ENCODE assay signal across 1 cellular context in genomic region chr1:67686272-67687197, GRCh38.
TF ChIP-seq lines count a peak whose summit lies in the region.

No MANE protein-coding gene starts in this region.

TF ChIP-seq in HepG2, 621 proteins besides CTCF, POLR2A, EP300 and RAD21 (continued from another document and continues in another):
- TF ChIP-seq, protein P1, sequence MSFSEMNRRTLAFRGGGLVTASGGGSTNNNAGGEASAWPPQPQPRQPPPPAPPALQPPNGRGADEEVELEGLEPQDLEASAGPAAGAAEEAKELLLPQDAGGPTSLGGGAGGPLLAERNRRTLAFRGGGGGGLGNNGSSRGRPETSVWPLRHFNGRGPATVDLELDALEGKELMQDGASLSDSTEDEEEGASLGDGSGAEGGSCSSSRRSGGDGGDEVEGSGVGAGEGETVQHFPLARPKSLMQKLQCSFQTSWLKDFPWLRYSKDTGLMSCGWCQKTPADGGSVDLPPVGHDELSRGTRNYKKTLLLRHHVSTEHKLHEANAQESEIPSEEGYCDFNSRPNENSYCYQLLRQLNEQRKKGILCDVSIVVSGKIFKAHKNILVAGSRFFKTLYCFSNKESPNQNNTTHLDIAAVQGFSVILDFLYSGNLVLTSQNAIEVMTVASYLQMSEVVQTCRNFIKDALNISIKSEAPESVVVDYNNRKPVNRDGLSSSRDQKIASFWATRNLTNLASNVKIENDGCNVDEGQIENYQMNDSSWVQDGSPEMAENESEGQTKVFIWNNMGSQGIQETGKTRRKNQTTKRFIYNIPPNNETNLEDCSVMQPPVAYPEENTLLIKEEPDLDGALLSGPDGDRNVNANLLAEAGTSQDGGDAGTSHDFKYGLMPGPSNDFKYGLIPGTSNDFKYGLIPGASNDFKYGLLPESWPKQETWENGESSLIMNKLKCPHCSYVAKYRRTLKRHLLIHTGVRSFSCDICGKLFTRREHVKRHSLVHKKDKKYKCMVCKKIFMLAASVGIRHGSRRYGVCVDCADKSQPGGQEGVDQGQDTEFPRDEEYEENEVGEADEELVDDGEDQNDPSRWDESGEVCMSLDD (CRISPR knock-in tag; IDR thresholded peaks at IDR 0.05; ENCODE audit: borderline replicate concordance), result no peak
- TF ChIP-seq ZNF274 (CRISPR knock-in tag; IDR thresholded peaks at IDR 0.05) (0 out of 2 replicates have a peak, but pooled peaks have one; percentile 17), ZBTB38 (CRISPR knock-in tag; IDR thresholded peaks at IDR 0.05) (0 out of 2 replicates have a peak, but pooled peaks have one; percentile 48), SAFB2 (CRISPR knock-in tag; IDR thresholded peaks at IDR 0.05; ENCODE audit: borderline replicate concordance, low read depth) (0 out of 2 replicates have a peak, but pooled peaks have one; percentile 27), ATF7 (IDR thresholded peaks at IDR 0.05) (no peak), ATF7 (CRISPR knock-in tag; IDR thresholded peaks at IDR 0.05) (0 out of 2 replicates have a peak, but pooled peaks have one; percentile 20), ZNF430 (CRISPR knock-in tag; IDR thresholded peaks at IDR 0.05) (peak; percentile 75; the same call in 1 of the 2 replicates), JUND (CRISPR knock-in tag; IDR thresholded peaks at IDR 0.05) (peak; percentile 32; the same call in 1 of the 2 replicates), AHR (CRISPR knock-in tag; IDR thresholded peaks at IDR 0.05) (no peak), ZNF12 (CRISPR knock-in tag; IDR thresholded peaks at IDR 0.05) (0 out of 2 replicates have a peak, but pooled peaks have one; percentile 11), ZNF230 (CRISPR knock-in tag; IDR thresholded peaks at IDR 0.05) (no peak), TCF7 (IDR thresholded peaks at IDR 0.05; ENCODE audit: low read depth) (no peak), ZIK1 (CRISPR knock-in tag; IDR thresholded peaks at IDR 0.05; ENCODE audit: borderline replicate concordance, low read depth) (no peak), SIN3A (IDR thresholded peaks at IDR 0.05; ENCODE audit: borderline replicate concordance, low read depth, low read length) (no peak), CHCHD3 (CRISPR knock-in tag; IDR thresholded peaks at IDR 0.05) (no peak), TRIM22 (IDR thresholded peaks at IDR 0.05) (no peak), PAX8 (CRISPR knock-in tag; IDR thresholded peaks at IDR 0.05; ENCODE audit: borderline replicate concordance) (no peak), GATAD1 (CRISPR knock-in tag; IDR thresholded peaks at IDR 0.05) (peak; percentile 28; the same call in 1 of the 2 replicates), MAF1 (CRISPR knock-in tag; IDR thresholded peaks at IDR 0.05; ENCODE audit: borderline replicate concordance) (no peak), ZNF207 (IDR thresholded peaks at IDR 0.05; ENCODE audit: borderline replicate concordance) (no peak), TRAFD1 (CRISPR knock-in tag; IDR thresholded peaks at IDR 0.05; ENCODE audit: borderline replicate concordance) (no peak; the same call in 1 of the 2 replicates), ZNF3 (CRISPR knock-in tag; IDR thresholded peaks at IDR 0.05) (no peak), SNRNP70 (IDR thresholded peaks at IDR 0.05; ENCODE audit: low read depth, low read length) (0 out of 2 replicates have a peak, but pooled peaks have one; percentile 48), SMAD3 (CRISPR knock-in tag; IDR thresholded peaks at IDR 0.05) (no peak), ZBTB40 (IDR thresholded peaks at IDR 0.05) (no peak), ZBTB40 (CRISPR knock-in tag; IDR thresholded peaks at IDR 0.05) (no peak), POLR2AphosphoS5 (IDR thresholded peaks at IDR 0.05; ENCODE audit: low read depth, low read length) (peak; percentile 52), ZNF781 (CRISPR knock-in tag; IDR thresholded peaks at IDR 0.05; ENCODE audit: borderline replicate concordance, not compliant biosample characterization) (no peak), ZBTB1 (CRISPR knock-in tag; IDR thresholded peaks at IDR 0.05; ENCODE audit: borderline replicate concordance) (no peak), SMC3 (IDR thresholded peaks at IDR 0.05; ENCODE audit: low read length) (peak; percentile 43), ZBTB26 (CRISPR knock-in tag; IDR thresholded peaks at IDR 0.05; ENCODE audit: borderline replicate concordance) (peak; percentile 54; the same call in 1 of the 2 replicates), ESRRA (CRISPR knock-in tag; IDR thresholded peaks at IDR 0.05; ENCODE audit: low read depth) (no peak)
- TF ChIP-seq, protein P2, sequence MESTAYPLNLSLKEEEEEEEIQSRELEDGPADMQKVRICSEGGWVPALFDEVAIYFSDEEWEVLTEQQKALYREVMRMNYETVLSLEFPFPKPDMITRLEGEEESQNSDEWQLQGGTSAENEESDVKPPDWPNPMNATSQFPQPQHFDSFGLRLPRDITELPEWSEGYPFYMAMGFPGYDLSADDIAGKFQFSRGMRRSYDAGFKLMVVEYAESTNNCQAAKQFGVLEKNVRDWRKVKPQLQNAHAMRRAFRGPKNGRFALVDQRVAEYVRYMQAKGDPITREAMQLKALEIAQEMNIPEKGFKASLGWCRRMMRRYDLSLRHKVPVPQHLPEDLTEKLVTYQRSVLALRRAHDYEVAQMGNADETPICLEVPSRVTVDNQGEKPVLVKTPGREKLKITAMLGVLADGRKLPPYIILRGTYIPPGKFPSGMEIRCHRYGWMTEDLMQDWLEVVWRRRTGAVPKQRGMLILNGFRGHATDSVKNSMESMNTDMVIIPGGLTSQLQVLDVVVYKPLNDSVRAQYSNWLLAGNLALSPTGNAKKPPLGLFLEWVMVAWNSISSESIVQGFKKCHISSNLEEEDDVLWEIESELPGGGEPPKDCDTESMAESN (CRISPR knock-in tag; conservative IDR thresholded peaks at IDR 0.05), result peak; percentile 70
- TF ChIP-seq, protein P3, sequence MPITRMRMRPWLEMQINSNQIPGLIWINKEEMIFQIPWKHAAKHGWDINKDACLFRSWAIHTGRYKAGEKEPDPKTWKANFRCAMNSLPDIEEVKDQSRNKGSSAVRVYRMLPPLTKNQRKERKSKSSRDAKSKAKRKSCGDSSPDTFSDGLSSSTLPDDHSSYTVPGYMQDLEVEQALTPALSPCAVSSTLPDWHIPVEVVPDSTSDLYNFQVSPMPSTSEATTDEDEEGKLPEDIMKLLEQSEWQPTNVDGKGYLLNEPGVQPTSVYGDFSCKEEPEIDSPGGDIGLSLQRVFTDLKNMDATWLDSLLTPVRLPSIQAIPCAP (CRISPR knock-in tag; IDR thresholded peaks at IDR 0.05; ENCODE audit: low read depth), result no peak
- TF ChIP-seq, protein P4, sequence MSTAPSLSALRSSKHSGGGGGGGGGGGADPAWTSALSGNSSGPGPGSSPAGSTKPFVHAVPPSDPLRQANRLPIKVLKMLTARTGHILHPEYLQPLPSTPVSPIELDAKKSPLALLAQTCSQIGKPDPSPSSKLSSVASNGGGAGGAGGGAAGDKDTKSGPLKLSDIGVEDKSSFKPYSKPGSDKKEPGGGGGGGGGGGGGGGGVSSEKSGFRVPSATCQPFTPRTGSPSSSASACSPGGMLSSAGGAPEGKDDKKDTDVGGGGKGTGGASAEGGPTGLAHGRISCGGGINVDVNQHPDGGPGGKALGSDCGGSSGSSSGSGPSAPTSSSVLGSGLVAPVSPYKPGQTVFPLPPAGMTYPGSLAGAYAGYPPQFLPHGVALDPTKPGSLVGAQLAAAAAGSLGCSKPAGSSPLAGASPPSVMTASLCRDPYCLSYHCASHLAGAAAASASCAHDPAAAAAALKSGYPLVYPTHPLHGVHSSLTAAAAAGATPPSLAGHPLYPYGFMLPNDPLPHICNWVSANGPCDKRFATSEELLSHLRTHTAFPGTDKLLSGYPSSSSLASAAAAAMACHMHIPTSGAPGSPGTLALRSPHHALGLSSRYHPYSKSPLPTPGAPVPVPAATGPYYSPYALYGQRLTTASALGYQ (CRISPR knock-in tag; IDR thresholded peaks at IDR 0.05), result no peak
